8 cellular contexts compared by ENCODE assay signal in the genomic region with DNA sequence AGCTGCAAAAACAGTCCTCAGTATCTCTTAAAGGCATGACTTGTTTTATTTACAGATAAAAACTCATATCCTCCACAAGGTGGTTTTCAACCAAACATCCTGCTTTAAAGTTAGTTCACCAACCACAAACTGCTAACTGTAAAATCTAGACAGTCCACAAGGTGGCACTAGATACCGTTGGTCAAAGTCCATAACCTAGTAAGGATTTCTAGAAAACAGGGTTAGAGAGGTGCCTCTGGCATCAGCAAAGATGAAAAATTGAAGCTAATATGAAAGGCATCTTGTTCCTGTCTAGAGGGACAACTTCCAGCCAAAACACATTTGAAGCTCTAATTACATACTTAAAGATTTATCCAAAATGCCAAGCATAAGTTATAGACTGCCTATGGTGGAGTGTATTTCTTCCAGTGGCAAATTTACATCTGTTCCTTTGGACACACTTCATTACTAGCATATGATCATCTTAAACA. TPM values are rescaled to one million over a fixed set of nuclear protein-coding genes. Genes with fewer than 3 reads are reported as not detected.
DNase-seq lines count a peak whose midpoint lies in the region; ATAC-seq and TF ChIP-seq lines count a peak whose summit lies in the region.

No MANE protein-coding gene starts in this region.

- TF ChIP-seq CTCF in fibroblast of villous mesenchyme (IDR thresholded peaks at IDR 0.05; ENCODE audit: insufficient read depth, low read depth, low read length) (peak; percentile 83), ovary (IDR thresholded peaks at IDR 0.05) (peak; percentile 65 to 82 (median 75))

- peak; percentile 69 for ATAC-seq in GM21619 (IDR thresholded peaks at IDR 0.05; ENCODE audit: unreplicated experiment)

- intact Hi-C loops in ovary (cut with DNase I) = loop anchor here in 3 of 4 donors (5.0 kb wide), 2 partner anchors 302 to 307 kb away; a partner anchor contains a TSS

- WGBS in ovary, 3 donors = 0 to 2% (median 0%) methylated on average over 1 of the region's 1 CpG

- no peaks in the 10 kb centered on the region for H3K4me1 ChIP-seq in ovary (ENCODE audit: insufficient read depth)

- H3K4me3 ChIP-seq in fibroblast of villous mesenchyme (ENCODE audit: low read depth, low read length) = no peak overlapping the region
- no peak overlapping the region for H3K4me3 ChIP-seq in ovary

- DNase-seq in GM04503 (ENCODE audit: low read depth) = peak; percentile 39
- DNase-seq in HuH-7 (ENCODE audit: low spot score) = peak; percentile 39
- peak; percentile 86 for DNase-seq in NOMO-1 treated with DMSO at 0.1 percent for 48 hours (lab: John Stamatoyannopoulos, UW; ENCODE audit: unreplicated experiment)
- peak; percentile 60 for DNase-seq in activated T-cell treated with anti-CD3 and anti-CD28 coated beads for 4 hours
- DNase-seq in fibroblast of villous mesenchyme (ENCODE audit: low read depth) = peak; percentile 86
- peak in 1 of 5 donors; percentile 58 for DNase-seq in ovary
- DNase-seq in activated effector memory CD4-positive, alpha-beta T cell treated with anti-CD3 and anti-CD28 coated beads, Interleukin-2, amount 50 U/mL, for 16 hours = no peak

- no peaks in the 10 kb centered on the region for H3K36me3 ChIP-seq in ovary

- H3K27ac ChIP-seq in ovary = no peak overlapping the region

- H3K27me3 ChIP-seq in ovary = no peaks in the 10 kb centered on the region

- TF ChIP-seq POLR2A in ovary (IDR thresholded peaks at IDR 0.05) = no peak

- TF ChIP-seq EP300 in ovary (IDR thresholded peaks at IDR 0.05) = no peak

- no peaks in the 10 kb centered on the region for H3K9me3 ChIP-seq in ovary

RNA-seq across cellular contexts. Expression of a gene that starts 56.0 kb away (rescaled TPM):
- total RNA-seq in fibroblast of villous mesenchyme (24.8 and 44.9 TPM in 2 replicates), ovary (10 to 100 TPM in 5 of 7 donors, 1 to 10 TPM in 2; 6.7 to 15.4 (median 14.0) TPM)
- 1 to 10 TPM; 1.4 to 6.6 TPM for polyA plus RNA-seq in ovary
